In the genomic region with DNA sequence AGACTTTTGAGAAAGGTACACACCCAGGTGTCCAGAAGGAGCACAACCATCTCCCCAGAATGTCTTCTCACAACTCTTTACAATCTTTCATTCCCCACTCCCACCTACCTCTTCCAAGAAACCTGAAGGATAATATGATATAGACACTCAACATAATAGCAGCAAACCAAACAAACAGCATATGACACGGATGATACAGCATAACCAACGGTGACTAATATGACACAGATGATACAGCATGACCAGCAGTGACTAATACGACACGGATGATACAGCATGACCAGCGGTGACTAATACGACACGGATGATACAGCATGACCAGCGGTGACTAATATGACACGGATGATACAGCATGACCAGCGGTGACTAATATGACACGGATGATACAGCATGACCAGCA, we compare ENCODE assay signal across 2 cellular contexts.
TF ChIP-seq lines count a peak whose summit lies in the region.
"Not testable (repeated sequence)": the region's sequence is repeated elsewhere in the genome, so short reads cannot be mapped to it uniquely, and the experiment has no call there.

No MANE protein-coding gene starts in this region.

TF ChIP-seq in GM12878, 131 proteins besides CTCF, POLR2A, EP300 and RAD21:
- TF ChIP-seq, protein P1, sequence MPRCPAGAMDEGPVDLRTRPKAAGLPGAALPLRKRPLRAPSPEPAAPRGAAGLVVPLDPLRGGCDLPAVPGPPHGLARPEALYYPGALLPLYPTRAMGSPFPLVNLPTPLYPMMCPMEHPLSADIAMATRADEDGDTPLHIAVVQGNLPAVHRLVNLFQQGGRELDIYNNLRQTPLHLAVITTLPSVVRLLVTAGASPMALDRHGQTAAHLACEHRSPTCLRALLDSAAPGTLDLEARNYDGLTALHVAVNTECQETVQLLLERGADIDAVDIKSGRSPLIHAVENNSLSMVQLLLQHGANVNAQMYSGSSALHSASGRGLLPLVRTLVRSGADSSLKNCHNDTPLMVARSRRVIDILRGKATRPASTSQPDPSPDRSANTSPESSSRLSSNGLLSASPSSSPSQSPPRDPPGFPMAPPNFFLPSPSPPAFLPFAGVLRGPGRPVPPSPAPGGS (IDR thresholded peaks at IDR 0.05; ENCODE audit: borderline replicate concordance, insufficient read depth, low read depth, low read length, poor library complexity, severe bottlenecking), result peak; percentile 81

TF ChIP-seq in HepG2, 621 proteins besides CTCF, POLR2A, EP300 and RAD21:
- peak; percentile 59; the same call in 1 of the 2 replicates for TF ChIP-seq CREB1 (IDR thresholded peaks at IDR 0.05)
- not testable (repeated sequence) for TF ChIP-seq CREB1 (CRISPR knock-in tag; IDR thresholded peaks at IDR 0.05)
